Comparison of ENCODE assay signal across 10 cellular contexts in the genomic region with DNA sequence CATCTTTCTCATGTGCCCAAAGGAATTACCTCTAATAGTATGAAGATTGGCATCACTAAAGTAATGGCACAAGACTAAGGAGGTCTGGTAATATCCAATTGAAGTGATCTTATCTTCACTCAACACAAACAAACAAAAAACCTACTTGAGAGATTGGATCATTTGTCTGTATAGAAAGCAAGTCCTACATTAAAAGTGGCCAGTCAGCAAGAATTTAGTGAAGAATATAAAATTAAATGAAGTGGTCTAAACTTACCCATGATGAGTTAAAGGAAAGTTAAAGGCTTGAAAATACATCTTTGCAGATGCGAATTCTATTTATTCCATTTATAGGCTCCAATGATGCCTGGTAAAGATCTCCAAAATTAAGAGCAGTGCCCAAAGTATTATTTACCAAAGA.
"Had no signal": no experiment of that assay in that cellular context is flagged by ENCODE, and none has a peak within 500 bp of the region (broad histone marks: within the 10 kb centered on the region; RNA-seq: fewer than 3 reads in every experiment).

No MANE protein-coding gene starts in this region.

- H3K27me3 Mint-ChIP-seq: IgD-negative memory B cell had no signal

- H3K9me3 ChIP-seq: HAP-1 had no signal

- ATAC-seq: HCT116 had no signal

- H3K4me2 ChIP-seq: KMS-11 had no signal

- H3K4me3 Mint-ChIP-seq: HFFc6, IgD-negative memory B cell had no signal

- H3K36me3 ChIP-seq: HAP-1 had no signal

- H3K27ac Mint-ChIP-seq: HFFc6, IgD-negative memory B cell had no signal

- H3K4me1 ChIP-seq: HAP-1 had no signal

- DNase-seq: GOT3, H7, HFFc6, Karpas-422, KBM-7 had no signal

- H3K4me3 ChIP-seq: HAP-1 had no signal

- H3K4me1 Mint-ChIP-seq: IgD-negative memory B cell had no signal

- H3K27ac ChIP-seq: HL-60, KMS-11 had no signal
